In genomic region chr10:58010076-58010475, GRCh38 we compare ENCODE assay signal across 18 cellular contexts.
"Had no signal": no experiment of that assay in that cellular context is flagged by ENCODE, and none has a peak within 500 bp of the region (broad histone marks: within the 10 kb centered on the region; RNA-seq: fewer than 3 reads in every experiment).

No MANE protein-coding gene starts in this region.

- DNase-seq: activated CD4-positive, alpha-beta T cell treated with anti-CD3 and anti-CD28 coated beads, Interleukin-2, amount 50 U/mL, for 4 hours; cerebellar nuclear complex; cortex of kidney; erythroblast; foreskin melanocyte; kidney; left lung; sigmoid colon; stimulated activated CD4-positive, alpha-beta T cell treated with anti-CD3 and anti-CD28 coated beads, Interleukin-4, amount 100 ng/mL, for 24 hours; stomach; trophoblast cell had no signal

- H3K4me3 Mint-ChIP-seq: activated naive CD8-positive, alpha-beta T cell; mesothelial cell of epicardium; natural killer cell treated with Interleukin-12 subunit alpha and Interleukin-12 subunit beta and Interleukin-15 and Interleukin-18, amount 100 ng/mL, for 72 hours; stimulated activated effector memory CD8-positive, alpha-beta T cell treated with anti-CD3 and anti-CD28 coated beads, Interleukin-12 subunit alpha, Interleukin-12 subunit beta, amount 100 ng/mL, for 72 hours had no signal

- H3K27me3 Mint-ChIP-seq: activated naive CD8-positive, alpha-beta T cell; natural killer cell treated with Interleukin-12 subunit alpha and Interleukin-12 subunit beta and Interleukin-15 and Interleukin-18, amount 100 ng/mL, for 72 hours had no signal

- H3K4me1 ChIP-seq: left lung, sigmoid colon, stomach had no signal

- H3K9me3 ChIP-seq: left lung, sigmoid colon, stomach had no signal

- H3K36me3 Mint-ChIP-seq: activated naive CD8-positive, alpha-beta T cell; mesothelial cell of epicardium; natural killer cell treated with Interleukin-12 subunit alpha and Interleukin-12 subunit beta and Interleukin-15 and Interleukin-18, amount 100 ng/mL, for 72 hours; stimulated activated effector memory CD8-positive, alpha-beta T cell treated with anti-CD3 and anti-CD28 coated beads, Interleukin-12 subunit alpha, Interleukin-12 subunit beta, amount 100 ng/mL, for 72 hours had no signal

- FAIRE-seq: bronchial epithelial cell, endometrium, kidney had no signal

- H3K27me3 ChIP-seq: left lung, sigmoid colon, stomach had no signal

- H3K27ac ChIP-seq: left lung, sigmoid colon, stomach, VCaP had no signal

- H3K4me3 ChIP-seq: left lung, sigmoid colon, stomach had no signal

- ATAC-seq: left lung; natural killer cell treated with Interleukin-12 subunit alpha and Interleukin-12 subunit beta and Interleukin-15 and Interleukin-18, amount 100 ng/mL, for 72 hours; stimulated activated effector memory CD8-positive, alpha-beta T cell treated with anti-CD3 and anti-CD28 coated beads, Interleukin-12 subunit alpha, Interleukin-12 subunit beta, amount 100 ng/mL, for 72 hours had no signal

- H3K4me1 Mint-ChIP-seq: stimulated activated effector memory CD8-positive, alpha-beta T cell treated with anti-CD3 and anti-CD28 coated beads, Interleukin-12 subunit alpha, Interleukin-12 subunit beta, amount 100 ng/mL, for 72 hours had no signal

- H3K27ac Mint-ChIP-seq: activated naive CD8-positive, alpha-beta T cell; mesothelial cell of epicardium; natural killer cell treated with Interleukin-12 subunit alpha and Interleukin-12 subunit beta and Interleukin-15 and Interleukin-18, amount 100 ng/mL, for 72 hours; stimulated activated effector memory CD8-positive, alpha-beta T cell treated with anti-CD3 and anti-CD28 coated beads, Interleukin-12 subunit alpha, Interleukin-12 subunit beta, amount 100 ng/mL, for 72 hours had no signal

- H3K9me3 Mint-ChIP-seq: mesothelial cell of epicardium; stimulated activated effector memory CD8-positive, alpha-beta T cell treated with anti-CD3 and anti-CD28 coated beads, Interleukin-12 subunit alpha, Interleukin-12 subunit beta, amount 100 ng/mL, for 72 hours had no signal

- H3K36me3 ChIP-seq: left lung, sigmoid colon, stomach had no signal
